1 cellular context compared by ENCODE assay signal in genomic region chr21:24895885-24896734, GRCh38.
TF ChIP-seq lines count a peak whose summit lies in the region.

No MANE protein-coding gene starts in this region.

TF ChIP-seq in GM23338, 12 proteins besides CTCF, POLR2A, EP300 and RAD21 (continued from another document):
- TF ChIP-seq, protein P1, sequence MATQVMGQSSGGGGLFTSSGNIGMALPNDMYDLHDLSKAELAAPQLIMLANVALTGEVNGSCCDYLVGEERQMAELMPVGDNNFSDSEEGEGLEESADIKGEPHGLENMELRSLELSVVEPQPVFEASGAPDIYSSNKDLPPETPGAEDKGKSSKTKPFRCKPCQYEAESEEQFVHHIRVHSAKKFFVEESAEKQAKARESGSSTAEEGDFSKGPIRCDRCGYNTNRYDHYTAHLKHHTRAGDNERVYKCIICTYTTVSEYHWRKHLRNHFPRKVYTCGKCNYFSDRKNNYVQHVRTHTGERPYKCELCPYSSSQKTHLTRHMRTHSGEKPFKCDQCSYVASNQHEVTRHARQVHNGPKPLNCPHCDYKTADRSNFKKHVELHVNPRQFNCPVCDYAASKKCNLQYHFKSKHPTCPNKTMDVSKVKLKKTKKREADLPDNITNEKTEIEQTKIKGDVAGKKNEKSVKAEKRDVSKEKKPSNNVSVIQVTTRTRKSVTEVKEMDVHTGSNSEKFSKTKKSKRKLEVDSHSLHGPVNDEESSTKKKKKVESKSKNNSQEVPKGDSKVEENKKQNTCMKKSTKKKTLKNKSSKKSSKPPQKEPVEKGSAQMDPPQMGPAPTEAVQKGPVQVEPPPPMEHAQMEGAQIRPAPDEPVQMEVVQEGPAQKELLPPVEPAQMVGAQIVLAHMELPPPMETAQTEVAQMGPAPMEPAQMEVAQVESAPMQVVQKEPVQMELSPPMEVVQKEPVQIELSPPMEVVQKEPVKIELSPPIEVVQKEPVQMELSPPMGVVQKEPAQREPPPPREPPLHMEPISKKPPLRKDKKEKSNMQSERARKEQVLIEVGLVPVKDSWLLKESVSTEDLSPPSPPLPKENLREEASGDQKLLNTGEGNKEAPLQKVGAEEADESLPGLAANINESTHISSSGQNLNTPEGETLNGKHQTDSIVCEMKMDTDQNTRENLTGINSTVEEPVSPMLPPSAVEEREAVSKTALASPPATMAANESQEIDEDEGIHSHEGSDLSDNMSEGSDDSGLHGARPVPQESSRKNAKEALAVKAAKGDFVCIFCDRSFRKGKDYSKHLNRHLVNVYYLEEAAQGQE (IDR thresholded peaks at IDR 0.05; ENCODE audit: unreplicated experiment), result no peak
TF ChIP-seq in GM23338: peak in this region for 0.
